Comparison of ENCODE assay signal across 2 cellular contexts in the genomic region with DNA sequence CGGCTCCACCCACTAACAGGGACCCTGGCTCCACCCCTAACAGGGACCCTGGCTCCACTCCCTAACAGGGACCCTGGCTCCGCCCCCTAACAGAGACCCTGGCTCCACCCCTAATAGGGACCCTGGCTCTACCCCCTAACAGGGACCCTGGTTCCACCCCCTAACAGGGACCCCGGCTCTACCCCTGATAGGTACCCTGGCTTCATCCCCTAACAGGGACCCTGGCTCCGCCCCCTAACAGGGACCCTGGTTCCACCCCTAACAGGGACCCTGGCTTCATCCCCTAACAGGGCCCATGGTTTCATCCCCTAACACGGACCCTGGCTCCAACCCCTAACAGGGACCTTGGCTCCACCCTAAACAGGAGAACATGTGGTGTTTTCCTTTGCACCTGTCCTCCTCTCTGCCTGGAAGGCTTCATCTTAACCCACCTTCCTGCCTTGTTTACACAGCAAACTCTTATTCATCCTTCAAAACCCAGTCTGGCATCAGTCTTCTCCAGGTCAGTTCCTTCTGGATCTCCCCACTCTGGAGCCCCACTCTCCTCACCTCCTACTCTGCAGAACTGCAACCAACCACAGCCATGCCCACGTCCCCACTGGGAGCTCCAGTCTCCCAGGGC.
A peak's percentile ranks its signal among the peaks of the same experiment; 100 is the strongest.
TF ChIP-seq lines count a peak whose summit lies in the region.

No MANE protein-coding gene starts in this region.

TF ChIP-seq in Ishikawa, 13 proteins besides CTCF, POLR2A, EP300 and RAD21:
- TF ChIP-seq, protein P1, sequence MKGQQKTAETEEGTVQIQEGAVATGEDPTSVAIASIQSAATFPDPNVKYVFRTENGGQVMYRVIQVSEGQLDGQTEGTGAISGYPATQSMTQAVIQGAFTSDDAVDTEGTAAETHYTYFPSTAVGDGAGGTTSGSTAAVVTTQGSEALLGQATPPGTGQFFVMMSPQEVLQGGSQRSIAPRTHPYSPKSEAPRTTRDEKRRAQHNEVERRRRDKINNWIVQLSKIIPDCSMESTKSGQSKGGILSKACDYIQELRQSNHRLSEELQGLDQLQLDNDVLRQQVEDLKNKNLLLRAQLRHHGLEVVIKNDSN (IDR thresholded peaks at IDR 0.05): no peak
- TF ChIP-seq, protein P2, sequence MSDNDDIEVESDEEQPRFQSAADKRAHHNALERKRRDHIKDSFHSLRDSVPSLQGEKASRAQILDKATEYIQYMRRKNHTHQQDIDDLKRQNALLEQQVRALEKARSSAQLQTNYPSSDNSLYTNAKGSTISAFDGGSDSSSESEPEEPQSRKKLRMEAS (IDR thresholded peaks at IDR 0.05): no peak
- TF ChIP-seq ZBTB7A (IDR thresholded peaks at IDR 0.05; ENCODE audit: low read depth): peak; percentile 74; the same call in 1 of the 2 replicates
- no peak for TF ChIP-seq CEBPB (IDR thresholded peaks at IDR 0.05)
- no peak for TF ChIP-seq CREB1 (IDR thresholded peaks at IDR 0.05; ENCODE audit: low read depth)
- no peak for TF ChIP-seq TEAD4 (IDR thresholded peaks at IDR 0.05)
- no peak for TF ChIP-seq YY1 (IDR thresholded peaks at IDR 0.05; ENCODE audit: low read depth)

TF ChIP-seq in GM12878, 131 proteins besides CTCF, POLR2A, EP300 and RAD21 (continued from another document):
- TF ChIP-seq, protein P3, sequence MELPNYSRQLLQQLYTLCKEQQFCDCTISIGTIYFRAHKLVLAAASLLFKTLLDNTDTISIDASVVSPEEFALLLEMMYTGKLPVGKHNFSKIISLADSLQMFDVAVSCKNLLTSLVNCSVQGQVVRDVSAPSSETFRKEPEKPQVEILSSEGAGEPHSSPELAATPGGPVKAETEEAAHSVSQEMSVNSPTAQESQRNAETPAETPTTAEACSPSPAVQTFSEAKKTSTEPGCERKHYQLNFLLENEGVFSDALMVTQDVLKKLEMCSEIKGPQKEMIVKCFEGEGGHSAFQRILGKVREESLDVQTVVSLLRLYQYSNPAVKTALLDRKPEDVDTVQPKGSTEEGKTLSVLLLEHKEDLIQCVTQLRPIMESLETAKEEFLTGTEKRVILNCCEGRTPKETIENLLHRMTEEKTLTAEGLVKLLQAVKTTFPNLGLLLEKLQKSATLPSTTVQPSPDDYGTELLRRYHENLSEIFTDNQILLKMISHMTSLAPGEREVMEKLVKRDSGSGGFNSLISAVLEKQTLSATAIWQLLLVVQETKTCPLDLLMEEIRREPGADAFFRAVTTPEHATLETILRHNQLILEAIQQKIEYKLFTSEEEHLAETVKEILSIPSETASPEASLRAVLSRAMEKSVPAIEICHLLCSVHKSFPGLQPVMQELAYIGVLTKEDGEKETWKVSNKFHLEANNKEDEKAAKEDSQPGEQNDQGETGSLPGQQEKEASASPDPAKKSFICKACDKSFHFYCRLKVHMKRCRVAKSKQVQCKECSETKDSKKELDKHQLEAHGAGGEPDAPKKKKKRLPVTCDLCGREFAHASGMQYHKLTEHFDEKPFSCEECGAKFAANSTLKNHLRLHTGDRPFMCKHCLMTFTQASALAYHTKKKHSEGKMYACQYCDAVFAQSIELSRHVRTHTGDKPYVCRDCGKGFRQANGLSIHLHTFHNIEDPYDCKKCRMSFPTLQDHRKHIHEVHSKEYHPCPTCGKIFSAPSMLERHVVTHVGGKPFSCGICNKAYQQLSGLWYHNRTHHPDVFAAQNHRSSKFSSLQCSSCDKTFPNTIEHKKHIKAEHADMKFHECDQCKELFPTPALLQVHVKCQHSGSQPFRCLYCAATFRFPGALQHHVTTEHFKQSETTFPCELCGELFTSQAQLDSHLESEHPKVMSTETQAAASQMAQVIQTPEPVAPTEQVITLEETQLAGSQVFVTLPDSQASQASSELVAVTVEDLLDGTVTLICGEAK (IDR thresholded peaks at IDR 0.05; ENCODE audit: borderline replicate concordance): no peak
- TF ChIP-seq CBX3 (IDR thresholded peaks at IDR 0.05; ENCODE audit: borderline replicate concordance, low read depth) (no peak), SUZ12 (IDR thresholded peaks at IDR 0.05; ENCODE audit: unreplicated experiment) (no peak), YY1 (IDR thresholded peaks at IDR 0.05; ENCODE audit: low read depth, low read length) (no peak), MTA2 (IDR thresholded peaks at IDR 0.05; ENCODE audit: low read depth) (no peak), POU2F2 (IDR thresholded peaks at IDR 0.05; ENCODE audit: borderline replicate concordance, low read depth, low read length) (no peak), POLR2AphosphoS5 (IDR thresholded peaks at IDR 0.05; ENCODE audit: low read length) (no peak), CEBPB (IDR thresholded peaks at IDR 0.05; ENCODE audit: borderline replicate concordance in 1 of 2, low read depth in 2 of 2, low read length in 2 of 2) (no peak), GATAD2B (conservative IDR thresholded peaks at IDR 0.05; ENCODE audit: low read depth) (no peak), MEF2B (IDR thresholded peaks at IDR 0.05; ENCODE audit: partially characterized antibody, poor library complexity, severe bottlenecking) (no peak), SMARCA5 (IDR thresholded peaks at IDR 0.05) (peak; percentile 93), NFYA (IDR thresholded peaks at IDR 0.05; ENCODE audit: borderline replicate concordance, low read depth, low read length) (no peak), TAF1 (IDR thresholded peaks at IDR 0.05; ENCODE audit: borderline replicate concordance, low read depth, low read length) (no peak), SREBF2 (IDR thresholded peaks at IDR 0.05; ENCODE audit: low read length) (no peak), NR2C1 (IDR thresholded peaks at IDR 0.05) (no peak), WRNIP1 (IDR thresholded peaks at IDR 0.05; ENCODE audit: borderline replicate concordance, low read depth, low read length) (0 out of 2 replicates have a peak, but pooled peaks have one; percentile 32), SREBF1 (IDR thresholded peaks at IDR 0.05; ENCODE audit: low read length) (no peak), ZNF217 (IDR thresholded peaks at IDR 0.05) (peak; percentile 67)
- TF ChIP-seq, protein P4, sequence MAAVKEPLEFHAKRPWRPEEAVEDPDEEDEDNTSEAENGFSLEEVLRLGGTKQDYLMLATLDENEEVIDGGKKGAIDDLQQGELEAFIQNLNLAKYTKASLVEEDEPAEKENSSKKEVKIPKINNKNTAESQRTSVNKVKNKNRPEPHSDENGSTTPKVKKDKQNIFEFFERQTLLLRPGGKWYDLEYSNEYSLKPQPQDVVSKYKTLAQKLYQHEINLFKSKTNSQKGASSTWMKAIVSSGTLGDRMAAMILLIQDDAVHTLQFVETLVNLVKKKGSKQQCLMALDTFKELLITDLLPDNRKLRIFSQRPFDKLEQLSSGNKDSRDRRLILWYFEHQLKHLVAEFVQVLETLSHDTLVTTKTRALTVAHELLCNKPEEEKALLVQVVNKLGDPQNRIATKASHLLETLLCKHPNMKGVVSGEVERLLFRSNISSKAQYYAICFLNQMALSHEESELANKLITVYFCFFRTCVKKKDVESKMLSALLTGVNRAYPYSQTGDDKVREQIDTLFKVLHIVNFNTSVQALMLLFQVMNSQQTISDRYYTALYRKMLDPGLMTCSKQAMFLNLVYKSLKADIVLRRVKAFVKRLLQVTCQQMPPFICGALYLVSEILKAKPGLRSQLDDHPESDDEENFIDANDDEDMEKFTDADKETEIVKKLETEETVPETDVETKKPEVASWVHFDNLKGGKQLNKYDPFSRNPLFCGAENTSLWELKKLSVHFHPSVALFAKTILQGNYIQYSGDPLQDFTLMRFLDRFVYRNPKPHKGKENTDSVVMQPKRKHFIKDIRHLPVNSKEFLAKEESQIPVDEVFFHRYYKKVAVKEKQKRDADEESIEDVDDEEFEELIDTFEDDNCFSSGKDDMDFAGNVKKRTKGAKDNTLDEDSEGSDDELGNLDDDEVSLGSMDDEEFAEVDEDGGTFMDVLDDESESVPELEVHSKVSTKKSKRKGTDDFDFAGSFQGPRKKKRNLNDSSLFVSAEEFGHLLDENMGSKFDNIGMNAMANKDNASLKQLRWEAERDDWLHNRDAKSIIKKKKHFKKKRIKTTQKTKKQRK (IDR thresholded peaks at IDR 0.05; ENCODE audit: low read depth, low read length): no peak
- TF ChIP-seq, protein P5, sequence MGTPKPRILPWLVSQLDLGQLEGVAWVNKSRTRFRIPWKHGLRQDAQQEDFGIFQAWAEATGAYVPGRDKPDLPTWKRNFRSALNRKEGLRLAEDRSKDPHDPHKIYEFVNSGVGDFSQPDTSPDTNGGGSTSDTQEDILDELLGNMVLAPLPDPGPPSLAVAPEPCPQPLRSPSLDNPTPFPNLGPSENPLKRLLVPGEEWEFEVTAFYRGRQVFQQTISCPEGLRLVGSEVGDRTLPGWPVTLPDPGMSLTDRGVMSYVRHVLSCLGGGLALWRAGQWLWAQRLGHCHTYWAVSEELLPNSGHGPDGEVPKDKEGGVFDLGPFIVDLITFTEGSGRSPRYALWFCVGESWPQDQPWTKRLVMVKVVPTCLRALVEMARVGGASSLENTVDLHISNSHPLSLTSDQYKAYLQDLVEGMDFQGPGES (IDR thresholded peaks at IDR 0.05): no peak
- TF ChIP-seq, protein P1 (IDR thresholded peaks at IDR 0.05; ENCODE audit: borderline replicate concordance, extremely low read length, insufficient read depth, low read depth, low read length): no peak
- TF ChIP-seq, protein P6, sequence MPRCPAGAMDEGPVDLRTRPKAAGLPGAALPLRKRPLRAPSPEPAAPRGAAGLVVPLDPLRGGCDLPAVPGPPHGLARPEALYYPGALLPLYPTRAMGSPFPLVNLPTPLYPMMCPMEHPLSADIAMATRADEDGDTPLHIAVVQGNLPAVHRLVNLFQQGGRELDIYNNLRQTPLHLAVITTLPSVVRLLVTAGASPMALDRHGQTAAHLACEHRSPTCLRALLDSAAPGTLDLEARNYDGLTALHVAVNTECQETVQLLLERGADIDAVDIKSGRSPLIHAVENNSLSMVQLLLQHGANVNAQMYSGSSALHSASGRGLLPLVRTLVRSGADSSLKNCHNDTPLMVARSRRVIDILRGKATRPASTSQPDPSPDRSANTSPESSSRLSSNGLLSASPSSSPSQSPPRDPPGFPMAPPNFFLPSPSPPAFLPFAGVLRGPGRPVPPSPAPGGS (IDR thresholded peaks at IDR 0.05; ENCODE audit: borderline replicate concordance, insufficient read depth, low read depth, low read length, poor library complexity, severe bottlenecking): no peak
- TF ChIP-seq, protein P7, sequence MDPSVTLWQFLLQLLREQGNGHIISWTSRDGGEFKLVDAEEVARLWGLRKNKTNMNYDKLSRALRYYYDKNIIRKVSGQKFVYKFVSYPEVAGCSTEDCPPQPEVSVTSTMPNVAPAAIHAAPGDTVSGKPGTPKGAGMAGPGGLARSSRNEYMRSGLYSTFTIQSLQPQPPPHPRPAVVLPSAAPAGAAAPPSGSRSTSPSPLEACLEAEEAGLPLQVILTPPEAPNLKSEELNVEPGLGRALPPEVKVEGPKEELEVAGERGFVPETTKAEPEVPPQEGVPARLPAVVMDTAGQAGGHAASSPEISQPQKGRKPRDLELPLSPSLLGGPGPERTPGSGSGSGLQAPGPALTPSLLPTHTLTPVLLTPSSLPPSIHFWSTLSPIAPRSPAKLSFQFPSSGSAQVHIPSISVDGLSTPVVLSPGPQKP (IDR thresholded peaks at IDR 0.05; ENCODE audit: low read depth, low read length): no peak
- TF ChIP-seq, protein P8, sequence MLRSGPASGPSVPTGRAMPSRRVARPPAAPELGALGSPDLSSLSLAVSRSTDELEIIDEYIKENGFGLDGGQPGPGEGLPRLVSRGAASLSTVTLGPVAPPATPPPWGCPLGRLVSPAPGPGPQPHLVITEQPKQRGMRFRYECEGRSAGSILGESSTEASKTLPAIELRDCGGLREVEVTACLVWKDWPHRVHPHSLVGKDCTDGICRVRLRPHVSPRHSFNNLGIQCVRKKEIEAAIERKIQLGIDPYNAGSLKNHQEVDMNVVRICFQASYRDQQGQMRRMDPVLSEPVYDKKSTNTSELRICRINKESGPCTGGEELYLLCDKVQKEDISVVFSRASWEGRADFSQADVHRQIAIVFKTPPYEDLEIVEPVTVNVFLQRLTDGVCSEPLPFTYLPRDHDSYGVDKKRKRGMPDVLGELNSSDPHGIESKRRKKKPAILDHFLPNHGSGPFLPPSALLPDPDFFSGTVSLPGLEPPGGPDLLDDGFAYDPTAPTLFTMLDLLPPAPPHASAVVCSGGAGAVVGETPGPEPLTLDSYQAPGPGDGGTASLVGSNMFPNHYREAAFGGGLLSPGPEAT (IDR thresholded peaks at IDR 0.05; ENCODE audit: low read depth): no peak; the same call in 1 of the 2 replicates
